Comparison of ENCODE assay signal across 14 cellular contexts in genomic region chr1:161838362-161838761, GRCh38.
"Had no signal": no experiment of that assay in that cellular context is flagged by ENCODE, and none has a peak within 500 bp of the region (broad histone marks: within the 10 kb centered on the region; RNA-seq: fewer than 3 reads in every experiment).

No MANE protein-coding gene starts in this region.

- H3K4me1 Mint-ChIP-seq: activated naive CD8-positive, alpha-beta T cell treated with anti-CD3 and anti-CD28 coated beads for 36 hours; stimulated activated memory B cell treated with anti-CD40 and anti-IgM and Interleukin-4, amounts not matched to agents 10 μg/mL and 1 μg/mL and 100 μg/mL, for 72 hours had no signal

- ATAC-seq: stimulated activated memory B cell treated with anti-CD40 and anti-IgM and Interleukin-4, amounts not matched to agents 10 μg/mL and 1 μg/mL and 100 μg/mL, for 72 hours had no signal

- H3K9me3 ChIP-seq: tibial nerve, uterus had no signal

- H3K27me3 Mint-ChIP-seq: activated CD4-positive, alpha-beta T cell treated with anti-CD3 and anti-CD28 coated beads, Interleukin-2, amount 10 ng/mL, durations not matched to agents 7 days and 5 days; activated naive CD8-positive, alpha-beta T cell treated with anti-CD3 and anti-CD28 coated beads for 36 hours; dendritic cell treated with granulocyte-macrophage colony-stimulating factor and Interleukin-4, amounts not matched to agents 40 ng/mL and 50 ng/mL, for 4 days; stimulated activated memory B cell treated with anti-CD40 and anti-IgM and Interleukin-4, amounts not matched to agents 10 μg/mL and 1 μg/mL and 100 μg/mL, for 72 hours had no signal

- H3K4me3 Mint-ChIP-seq: activated CD4-positive, alpha-beta T cell treated with anti-CD3 and anti-CD28 coated beads, Interleukin-2, amount 10 ng/mL, durations not matched to agents 7 days and 5 days; activated naive CD8-positive, alpha-beta T cell treated with anti-CD3 and anti-CD28 coated beads for 36 hours; dendritic cell treated with granulocyte-macrophage colony-stimulating factor and Interleukin-4, amounts not matched to agents 40 ng/mL and 50 ng/mL, for 4 days; stimulated activated memory B cell treated with anti-CD40 and anti-IgM and Interleukin-4, amounts not matched to agents 10 μg/mL and 1 μg/mL and 100 μg/mL, for 72 hours had no signal

- DNase-seq: activated CD4-positive, alpha-beta T cell treated with anti-CD3 and anti-CD28 coated beads, Interleukin-2, amount 10 ng/mL, durations not matched to agents 7 days and 5 days; activated naive CD8-positive, alpha-beta T cell treated with anti-CD3 and anti-CD28 coated beads for 36 hours; brain microvascular endothelial cell; effector memory CD4-positive, alpha-beta T cell; hippocampal formation; kidney; mesendoderm; stimulated activated CD4-positive, alpha-beta T cell treated with anti-CD3 and anti-CD28 coated beads, Interleukin-12 subunit alpha, Interleukin-12 subunit beta, amount 100 ng/mL, for 4 hours; stimulated activated CD4-positive, alpha-beta T cell treated with anti-CD3 and anti-CD28 coated beads, Interleukin-2, amount 100 ng/mL, for 24 hours; T-helper 9 cell had no signal

- H3K27ac Mint-ChIP-seq: activated CD4-positive, alpha-beta T cell treated with anti-CD3 and anti-CD28 coated beads, Interleukin-2, amount 10 ng/mL, durations not matched to agents 7 days and 5 days; activated naive CD8-positive, alpha-beta T cell treated with anti-CD3 and anti-CD28 coated beads for 36 hours; dendritic cell treated with granulocyte-macrophage colony-stimulating factor and Interleukin-4, amounts not matched to agents 40 ng/mL and 50 ng/mL, for 4 days; stimulated activated memory B cell treated with anti-CD40 and anti-IgM and Interleukin-4, amounts not matched to agents 10 μg/mL and 1 μg/mL and 100 μg/mL, for 72 hours had no signal
